16 cellular contexts compared by ENCODE assay signal in the genomic region with DNA sequence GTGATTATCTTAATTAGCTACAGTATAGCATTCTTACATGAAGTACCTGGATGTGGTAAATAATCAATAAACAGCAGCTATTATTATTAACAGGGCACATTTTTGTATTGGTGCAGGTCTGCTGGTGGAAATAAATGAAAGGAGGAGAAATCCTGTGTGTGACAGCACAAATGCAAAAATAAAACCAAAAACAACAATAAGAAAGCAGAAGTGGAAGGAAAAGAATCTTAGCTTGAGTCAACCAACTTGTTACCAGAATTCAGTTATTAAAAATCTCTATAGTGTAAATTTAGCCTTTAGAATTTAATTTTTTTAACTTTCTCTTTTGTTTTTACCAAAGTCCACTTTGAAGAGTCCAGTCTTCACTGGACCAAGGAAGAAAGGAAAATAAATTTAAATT.
DNase-seq lines count a peak whose midpoint lies in the region; ATAC-seq and TF ChIP-seq lines count a peak whose summit lies in the region.
"Had no signal": no experiment of that assay in that cellular context is flagged by ENCODE, and none has a peak within 500 bp of the region (broad histone marks: within the 10 kb centered on the region; RNA-seq: fewer than 3 reads in every experiment).

No MANE protein-coding gene starts in this region.

- no peak for TF ChIP-seq CTCF in GM12865 (IDR thresholded peaks at IDR 0.05; ENCODE audit: insufficient read depth, low read depth, low read length, missing control alignments)
- TF ChIP-seq CTCF in HFFc6 (IDR thresholded peaks at IDR 0.05) = no peak

- H3K9me3 Mint-ChIP-seq in HFFc6 = no peaks in the 10 kb centered on the region
- H3K9me3 Mint-ChIP-seq: activated CD8-positive, alpha-beta T cell treated with anti-CD3 and anti-CD28 coated beads for 36 hours had no signal

- ATAC-seq in GM19372 (IDR thresholded peaks at IDR 0.05; ENCODE audit: low read depth, unreplicated experiment) (peak; percentile 52), HG02610 (IDR thresholded peaks at IDR 0.05; ENCODE audit: unreplicated experiment) (peak; percentile 55), HG03460 (IDR thresholded peaks at IDR 0.05; ENCODE audit: unreplicated experiment) (peak; percentile 54), GM21528 (IDR thresholded peaks at IDR 0.05; ENCODE audit: low FRiP score, unreplicated experiment) (no peak)
- ATAC-seq: activated CD8-positive, alpha-beta T cell treated with anti-CD3 and anti-CD28 coated beads for 36 hours; activated T-helper 17 cell treated with anti-CD3 and anti-CD28 coated beads, Interleukin-2, amount 50 U/mL, for 72 hours; mucosa of descending colon; stimulated activated naive B cell treated with anti-CD40 and anti-IgM and Interleukin-4, amounts not matched to agents 10 μg/mL and 1 μg/mL and 100 μg/mL, for 72 hours had no signal

- no peak overlapping the region for H3K4me3 Mint-ChIP-seq in HFFc6
- H3K4me3 Mint-ChIP-seq: activated CD8-positive, alpha-beta T cell treated with anti-CD3 and anti-CD28 coated beads for 36 hours; activated T-helper 17 cell treated with anti-CD3 and anti-CD28 coated beads, Interleukin-2, amount 50 U/mL, for 72 hours; stimulated activated naive B cell treated with anti-CD40 and anti-IgM and Interleukin-4, amounts not matched to agents 10 μg/mL and 1 μg/mL and 100 μg/mL, for 72 hours had no signal

- no peak overlapping the region for H3K4me3 ChIP-seq in GM12865 (ENCODE audit: low read depth, low read length)
- H3K4me3 ChIP-seq: HAP-1, mucosa of descending colon had no signal

- peaks cover 10% of the 10 kb centered on the region; the same call in 1 of the 2 replicates for H3K27me3 Mint-ChIP-seq in HFFc6 (ENCODE audit: insufficient read depth)

- no peaks in the 10 kb centered on the region for H3K4me1 Mint-ChIP-seq in HFFc6 (ENCODE audit: low read depth)
- H3K4me1 Mint-ChIP-seq: activated T-helper 17 cell treated with anti-CD3 and anti-CD28 coated beads, Interleukin-2, amount 50 U/mL, for 72 hours had no signal

- H3K27ac Mint-ChIP-seq in HFFc6 = no peak overlapping the region
- H3K27ac Mint-ChIP-seq: activated CD8-positive, alpha-beta T cell treated with anti-CD3 and anti-CD28 coated beads for 36 hours; activated T-helper 17 cell treated with anti-CD3 and anti-CD28 coated beads, Interleukin-2, amount 50 U/mL, for 72 hours; stimulated activated naive B cell treated with anti-CD40 and anti-IgM and Interleukin-4, amounts not matched to agents 10 μg/mL and 1 μg/mL and 100 μg/mL, for 72 hours had no signal

- DNase-seq in GM12865 (ENCODE audit: low read depth) (peak; percentile 31), nucleus accumbens (lab: John Stamatoyannopoulos, UW) (no peak), HFFc6 (no peak), glomerular visceral epithelial cell (ENCODE audit: extremely low spot score) (no peak)
- DNase-seq: activated CD8-positive, alpha-beta T cell treated with anti-CD3 and anti-CD28 coated beads for 36 hours; amygdala; erythroblast; KG1; mucosa of descending colon; stimulated activated naive B cell treated with anti-CD40 and anti-IgM and Interleukin-4, amounts not matched to agents 10 μg/mL and 1 μg/mL and 100 μg/mL, for 72 hours had no signal

- no peaks in the 10 kb centered on the region for H3K36me3 Mint-ChIP-seq in HFFc6 (ENCODE audit: low read depth)
